Comparison of ENCODE assay signal across 23 cellular contexts in genomic region chr3:113508966-113509365, GRCh38. TPM values are rescaled to one million over a fixed set of nuclear protein-coding genes. Genes with fewer than 3 reads are reported as not detected.
"Had no signal": no experiment of that assay in that cellular context is flagged by ENCODE, and none has a peak within 500 bp of the region (broad histone marks: within the 10 kb centered on the region; RNA-seq: fewer than 3 reads in every experiment).

No MANE protein-coding gene starts in this region.

- DNase-seq: Kasumi-1; MM.1S; NCI-H1092 treated with DMSO at 0.1 percent for 48 hours; NCI-H1436; NCI-H187; NCI-H2029; NCI-H2081 treated with DMSO at 0.1 percent for 48 hours; NCI-H2227 treated with DMSO at 0.1 percent for 48 hours; NCI-H524; NCI-H526 treated with DMSO at 0.1 percent for 48 hours; NCI-H748 treated with DMSO at 0.1 percent for 48 hours; NK-92 treated with Interleukin-12 subunit alpha and Interleukin-12 subunit beta, amount 100 ng/mL, for 24 hours; OCI-M1; PC-9; Right ventricle myocardium superior; RPMI8226; SIG-M5; T-helper 2 cell had no signal

- H3K27ac ChIP-seq: KMS-11, PC-9, SJSA1, SK-N-MC had no signal

- H3K36me3 ChIP-seq: SJSA1 had no signal

- H3K4me3 ChIP-seq: PC-9, SJSA1, SK-N-MC had no signal

- H3K4me2 ChIP-seq: KMS-11, PC-9 had no signal

- H3K27me3 ChIP-seq: SJSA1 had no signal

- H2AFZ ChIP-seq: PC-9 had no signal

- FAIRE-seq: RCC 7860 had no signal

- H3K9ac ChIP-seq: KMS-11 had no signal

- H3K9me3 ChIP-seq: SJSA1 had no signal

RNA-seq across cellular contexts. Expression of gene SIDT1, which starts 23.4 kb away (rescaled TPM):
- total RNA-seq: NCI-H460, SJSA1 had no signal
